2 cellular contexts compared by ENCODE assay signal in the genomic region with DNA sequence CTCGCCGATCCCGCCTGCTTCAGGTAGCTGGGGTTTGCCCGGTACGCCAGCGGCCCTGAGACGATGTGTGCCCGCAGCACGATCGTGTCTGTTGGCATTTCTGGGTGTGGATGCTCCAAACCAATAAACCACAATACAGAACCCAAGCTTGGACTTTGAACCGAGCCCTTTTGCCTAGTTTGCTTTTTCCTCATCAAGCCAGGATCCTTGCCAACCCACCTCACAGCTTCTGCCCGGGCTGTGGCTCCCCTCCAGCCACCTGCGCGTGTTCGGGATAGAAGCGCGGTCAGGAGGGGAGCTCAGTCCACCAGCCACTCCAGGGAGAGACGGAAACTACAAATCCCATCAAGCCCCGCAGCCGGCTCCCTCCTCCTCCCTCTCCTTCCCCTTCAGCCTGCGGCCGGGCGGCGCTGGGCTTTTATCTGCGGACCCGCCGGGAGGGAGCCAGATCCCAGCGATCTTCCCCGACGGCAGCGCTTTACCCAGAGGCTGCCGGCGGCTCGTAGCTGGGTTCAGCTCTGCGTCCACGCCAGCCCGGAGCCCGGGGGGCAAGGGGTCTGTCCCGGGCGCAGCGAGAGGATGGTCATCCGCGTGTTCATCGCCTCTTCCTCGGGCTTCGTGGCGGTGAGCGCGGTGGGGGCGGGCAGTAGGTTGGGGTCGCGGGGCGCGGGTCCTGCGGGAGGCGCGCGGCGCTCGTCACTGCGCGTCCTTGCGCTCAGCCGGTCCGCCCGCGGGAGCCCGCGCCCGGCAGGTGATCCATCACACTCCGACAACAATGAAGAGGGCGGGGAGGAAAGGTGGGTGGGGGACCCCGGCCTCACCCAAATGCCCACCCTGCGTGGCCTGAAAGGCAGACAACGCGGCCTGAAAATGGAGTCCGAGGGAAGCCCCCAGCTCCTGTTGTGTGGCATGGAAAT.
TF ChIP-seq lines count a peak whose summit lies in the region.

TSS of gene SH3BGRL2 (plus strand) at position 447 of the 917 bp plus-strand sequence. CDS start at position 580, 133 bp downstream.

TF ChIP-seq in HEK293, 187 proteins besides CTCF, POLR2A, EP300 and RAD21 (continued from another document):
- TF ChIP-seq ZNF768 (tag by site-specific recombination; IDR thresholded peaks at IDR 0.05) = no peak
- no peak for TF ChIP-seq YY1 (tag by site-specific recombination; IDR thresholded peaks at IDR 0.05)
- TF ChIP-seq ZNF610 (tag by site-specific recombination; IDR thresholded peaks at IDR 0.05; ENCODE audit: borderline replicate concordance) = peak; percentile 48; the same call in 1 of the 2 replicates
- TF ChIP-seq ZNF423 (tag by site-specific recombination; IDR thresholded peaks at IDR 0.05) = no peak
- no peak for TF ChIP-seq ZNF639 (tag by site-specific recombination; IDR thresholded peaks at IDR 0.05)
- TF ChIP-seq ZNF311 (tag by site-specific recombination; IDR thresholded peaks at IDR 0.05; ENCODE audit: borderline replicate concordance) = no peak
- TF ChIP-seq ZNF416 (tag by site-specific recombination; IDR thresholded peaks at IDR 0.05) = no peak
- TF ChIP-seq ZNF600 (tag by site-specific recombination; IDR thresholded peaks at IDR 0.05) = peak; percentile 98

TF ChIP-seq in HepG2, 621 proteins besides CTCF, POLR2A, EP300 and RAD21 (continued from another document and continues in another):
- TF ChIP-seq, protein P1, sequence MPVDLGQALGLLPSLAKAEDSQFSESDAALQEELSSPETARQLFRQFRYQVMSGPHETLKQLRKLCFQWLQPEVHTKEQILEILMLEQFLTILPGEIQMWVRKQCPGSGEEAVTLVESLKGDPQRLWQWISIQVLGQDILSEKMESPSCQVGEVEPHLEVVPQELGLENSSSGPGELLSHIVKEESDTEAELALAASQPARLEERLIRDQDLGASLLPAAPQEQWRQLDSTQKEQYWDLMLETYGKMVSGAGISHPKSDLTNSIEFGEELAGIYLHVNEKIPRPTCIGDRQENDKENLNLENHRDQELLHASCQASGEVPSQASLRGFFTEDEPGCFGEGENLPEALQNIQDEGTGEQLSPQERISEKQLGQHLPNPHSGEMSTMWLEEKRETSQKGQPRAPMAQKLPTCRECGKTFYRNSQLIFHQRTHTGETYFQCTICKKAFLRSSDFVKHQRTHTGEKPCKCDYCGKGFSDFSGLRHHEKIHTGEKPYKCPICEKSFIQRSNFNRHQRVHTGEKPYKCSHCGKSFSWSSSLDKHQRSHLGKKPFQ (CRISPR knock-in tag; IDR thresholded peaks at IDR 0.05; ENCODE audit: insufficient replicate concordance) = no peak
- TF ChIP-seq, protein P2, sequence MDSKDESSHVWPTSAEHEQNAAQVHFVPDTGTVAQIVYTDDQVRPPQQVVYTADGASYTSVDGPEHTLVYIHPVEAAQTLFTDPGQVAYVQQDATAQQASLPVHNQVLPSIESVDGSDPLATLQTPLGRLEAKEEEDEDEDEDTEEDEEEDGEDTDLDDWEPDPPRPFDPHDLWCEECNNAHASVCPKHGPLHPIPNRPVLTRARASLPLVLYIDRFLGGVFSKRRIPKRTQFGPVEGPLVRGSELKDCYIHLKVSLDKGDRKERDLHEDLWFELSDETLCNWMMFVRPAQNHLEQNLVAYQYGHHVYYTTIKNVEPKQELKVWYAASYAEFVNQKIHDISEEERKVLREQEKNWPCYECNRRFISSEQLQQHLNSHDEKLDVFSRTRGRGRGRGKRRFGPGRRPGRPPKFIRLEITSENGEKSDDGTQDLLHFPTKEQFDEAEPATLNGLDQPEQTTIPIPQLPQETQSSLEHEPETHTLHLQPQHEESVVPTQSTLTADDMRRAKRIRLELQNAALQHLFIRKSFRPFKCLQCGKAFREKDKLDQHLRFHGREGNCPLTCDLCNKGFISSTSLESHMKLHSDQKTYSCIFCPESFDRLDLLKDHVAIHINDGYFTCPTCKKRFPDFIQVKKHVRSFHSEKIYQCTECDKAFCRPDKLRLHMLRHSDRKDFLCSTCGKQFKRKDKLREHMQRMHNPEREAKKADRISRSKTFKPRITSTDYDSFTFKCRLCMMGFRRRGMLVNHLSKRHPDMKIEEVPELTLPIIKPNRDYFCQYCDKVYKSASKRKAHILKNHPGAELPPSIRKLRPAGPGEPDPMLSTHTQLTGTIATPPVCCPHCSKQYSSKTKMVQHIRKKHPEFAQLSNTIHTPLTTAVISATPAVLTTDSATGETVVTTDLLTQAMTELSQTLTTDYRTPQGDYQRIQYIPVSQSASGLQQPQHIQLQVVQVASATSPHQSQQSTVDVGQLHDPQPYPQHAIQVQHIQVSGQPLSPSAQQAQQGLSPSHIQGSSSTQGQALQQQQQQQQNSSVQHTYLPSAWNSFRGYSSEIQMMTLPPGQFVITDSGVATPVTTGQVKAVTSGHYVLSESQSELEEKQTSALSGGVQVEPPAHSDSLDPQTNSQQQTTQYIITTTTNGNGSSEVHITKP (CRISPR knock-in tag; IDR thresholded peaks at IDR 0.05; ENCODE audit: low read depth) = peak; percentile 90
- TF ChIP-seq U2AF1 (optimal IDR thresholded peaks at IDR 0.05; ENCODE audit: low read depth, low read length) (no peak), SPEN (CRISPR knock-in tag; IDR thresholded peaks at IDR 0.05; ENCODE audit: low read depth) (no peak), AGO2 (optimal IDR thresholded peaks at IDR 0.05; ENCODE audit: low read depth, low read length) (peak; percentile 53), NCOR1 (IDR thresholded peaks at IDR 0.05; ENCODE audit: borderline replicate concordance, low read length) (peak; percentile 78), GFI1 (CRISPR knock-in tag; IDR thresholded peaks at IDR 0.05; ENCODE audit: borderline replicate concordance) (peak; percentile 15; the same call in 1 of the 2 replicates), TRAFD1 (CRISPR knock-in tag; IDR thresholded peaks at IDR 0.05; ENCODE audit: borderline replicate concordance) (no peak), RFX3 (CRISPR knock-in tag; IDR thresholded peaks at IDR 0.05) (no peak), ZNF350 (CRISPR knock-in tag; IDR thresholded peaks at IDR 0.05; ENCODE audit: borderline replicate concordance, low read depth) (peak; percentile 77), GLI4 (CRISPR knock-in tag; IDR thresholded peaks at IDR 0.05; ENCODE audit: borderline replicate concordance) (no peak), CAMTA2 (CRISPR knock-in tag; IDR thresholded peaks at IDR 0.05; ENCODE audit: borderline replicate concordance) (no peak), RBAK (CRISPR knock-in tag; IDR thresholded peaks at IDR 0.05) (no peak), ZNF280B (CRISPR knock-in tag; IDR thresholded peaks at IDR 0.05; ENCODE audit: borderline replicate concordance) (peak; percentile 84; the same call in 1 of the 2 replicates), ZNF276 (CRISPR knock-in tag; IDR thresholded peaks at IDR 0.05; ENCODE audit: low read depth) (no peak; the same call in 1 of the 2 replicates), KLF16 (CRISPR knock-in tag; IDR thresholded peaks at IDR 0.05) (peak in 1 of 2 experiments; percentile 40; a peak in 1 of 4 replicates), RELA (CRISPR knock-in tag; IDR thresholded peaks at IDR 0.05) (no peak), ISX (CRISPR knock-in tag; conservative IDR thresholded peaks at IDR 0.05) (no peak), NFIB (CRISPR knock-in tag; IDR thresholded peaks at IDR 0.05; ENCODE audit: borderline replicate concordance) (no peak), GABPA (IDR thresholded peaks at IDR 0.05; ENCODE audit: low read depth, low read length) (no peak), GABPA (CRISPR knock-in tag; IDR thresholded peaks at IDR 0.05; ENCODE audit: low read depth) (peak; percentile 75), ZNF577 (CRISPR knock-in tag; IDR thresholded peaks at IDR 0.05; ENCODE audit: borderline replicate concordance, low read depth) (no peak), ZC3H4 (CRISPR knock-in tag; IDR thresholded peaks at IDR 0.05; ENCODE audit: borderline replicate concordance) (no peak), IRX3 (CRISPR knock-in tag; IDR thresholded peaks at IDR 0.05; ENCODE audit: borderline replicate concordance, low read depth) (no peak), TP53 (CRISPR knock-in tag; conservative IDR thresholded peaks at IDR 0.05) (no peak), HMGA1 (CRISPR knock-in tag; conservative IDR thresholded peaks at IDR 0.05) (no peak), ZNF772 (CRISPR knock-in tag; IDR thresholded peaks at IDR 0.05) (no peak), ZNF558 (CRISPR knock-in tag; IDR thresholded peaks at IDR 0.05; ENCODE audit: borderline replicate concordance) (no peak; the same call in 1 of the 2 replicates), ZNF788 (CRISPR knock-in tag; IDR thresholded peaks at IDR 0.05; ENCODE audit: borderline replicate concordance) (peak; percentile 31; the same call in 1 of the 2 replicates), DMAP1 (CRISPR knock-in tag; IDR thresholded peaks at IDR 0.05) (peak; percentile 55; the same call in 1 of the 2 replicates), ZNF816 (CRISPR knock-in tag; IDR thresholded peaks at IDR 0.05; ENCODE audit: borderline replicate concordance) (peak; percentile 81; the same call in 1 of the 2 replicates), SOX13 (IDR thresholded peaks at IDR 0.05) (no peak), SOX13 (CRISPR knock-in tag; conservative IDR thresholded peaks at IDR 0.05 in 1 of 2, IDR thresholded peaks at IDR 0.05 in 1 of 2) (peak in 1 of 2 experiments; percentile 45; a peak in 1 of 4 replicates), ATM (IDR thresholded peaks at IDR 0.05; ENCODE audit: borderline replicate concordance) (no peak), ZNF343 (CRISPR knock-in tag; IDR thresholded peaks at IDR 0.05) (0 out of 2 replicates have a peak, but pooled peaks have one; percentile 57), POLR2G (IDR thresholded peaks at IDR 0.05; ENCODE audit: low read depth, low read length) (peak; percentile 86), IRF9 (CRISPR knock-in tag; IDR thresholded peaks at IDR 0.05; ENCODE audit: borderline replicate concordance) (peak; percentile 23; the same call in 1 of the 2 replicates), ZNF20 (CRISPR knock-in tag; IDR thresholded peaks at IDR 0.05) (no peak), GATAD2A (CRISPR knock-in tag; IDR thresholded peaks at IDR 0.05) (peak; percentile 70), PRMT3 (CRISPR knock-in tag; IDR thresholded peaks at IDR 0.05; ENCODE audit: borderline replicate concordance, low read depth) (no peak), ZBTB20 (CRISPR knock-in tag; IDR thresholded peaks at IDR 0.05; ENCODE audit: borderline replicate concordance, low read depth) (peak; percentile 51; the same call in 1 of the 2 replicates), ZNF333 (CRISPR knock-in tag; IDR thresholded peaks at IDR 0.05; ENCODE audit: borderline replicate concordance) (no peak; the same call in 1 of the 2 replicates), CERS6 (CRISPR knock-in tag; IDR thresholded peaks at IDR 0.05) (no peak), ZNF883 (CRISPR knock-in tag; IDR thresholded peaks at IDR 0.05; ENCODE audit: not compliant biosample characterization) (no peak), SP1 (IDR thresholded peaks at IDR 0.05) (no peak), SP1 (CRISPR knock-in tag; IDR thresholded peaks at IDR 0.05) (no peak)
- TF ChIP-seq, protein P3, sequence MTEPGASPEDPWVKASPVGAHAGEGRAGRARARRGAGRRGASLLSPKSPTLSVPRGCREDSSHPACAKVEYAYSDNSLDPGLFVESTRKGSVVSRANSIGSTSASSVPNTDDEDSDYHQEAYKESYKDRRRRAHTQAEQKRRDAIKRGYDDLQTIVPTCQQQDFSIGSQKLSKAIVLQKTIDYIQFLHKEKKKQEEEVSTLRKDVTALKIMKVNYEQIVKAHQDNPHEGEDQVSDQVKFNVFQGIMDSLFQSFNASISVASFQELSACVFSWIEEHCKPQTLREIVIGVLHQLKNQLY (CRISPR knock-in tag; IDR thresholded peaks at IDR 0.05) = no peak
